8 cellular contexts compared by ENCODE assay signal in the genomic region with DNA sequence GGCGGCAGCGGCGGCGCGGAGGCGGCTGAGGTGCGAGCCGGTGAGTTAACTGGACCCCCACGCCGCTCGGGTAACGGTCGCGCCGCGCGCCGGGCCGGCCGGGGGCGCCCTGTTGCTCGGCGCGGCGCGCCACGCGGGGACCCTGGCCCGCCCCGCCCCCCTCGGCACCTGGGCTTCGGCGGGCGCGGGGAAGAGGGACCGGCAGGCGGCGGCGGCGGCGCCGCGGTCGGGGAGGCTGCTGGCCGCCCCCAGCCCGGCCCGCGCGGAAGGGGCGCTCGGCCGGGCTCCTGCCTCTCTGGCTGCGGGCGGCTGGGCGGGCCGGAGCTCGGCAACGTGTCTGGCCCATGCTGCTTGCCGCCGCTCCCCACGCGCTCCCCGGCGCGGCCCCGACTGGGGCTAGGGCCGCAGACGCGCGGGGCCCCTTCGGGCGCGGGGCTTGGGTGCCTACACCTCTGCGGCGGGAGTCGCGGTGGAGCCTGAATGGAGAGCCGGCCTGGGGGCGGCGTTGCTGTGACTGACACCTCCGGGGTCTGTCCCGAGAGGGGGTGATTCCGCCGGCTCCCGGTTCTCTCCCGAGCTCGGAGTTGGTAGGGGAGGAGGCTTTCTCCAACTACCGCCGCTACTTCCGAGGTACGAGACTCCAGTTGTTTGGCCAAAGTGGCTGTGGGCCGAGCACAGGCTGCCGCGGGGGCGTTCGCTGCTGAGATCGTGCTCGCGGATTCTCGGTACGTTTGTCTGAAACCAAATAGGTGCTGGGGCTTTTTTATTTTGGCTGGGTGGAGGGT. TPM values are rescaled to one million over a fixed set of nuclear protein-coding genes. Genes with fewer than 3 reads are reported as not detected.
DNase-seq lines count a peak whose midpoint lies in the region; ATAC-seq, FAIRE-seq and TF ChIP-seq lines count a peak whose summit lies in the region.

No MANE protein-coding gene starts in this region.

- H3K4me2 ChIP-seq in H9 (ENCODE audit: insufficient read depth, insufficient read length, low read length) (peak overlapping the region; percentile 74), HepG2 (ENCODE audit: low read depth, low read length) (peak overlapping the region; percentile 86)

- peaks cover 11% of the 10 kb centered on the region for H3K23me2 ChIP-seq in H9 (ENCODE audit: insufficient read length, low read depth, low read length, poor library complexity, severe bottlenecking)

- H4K20me1 ChIP-seq in H9 (ENCODE audit: control insufficient read depth, insufficient read depth, insufficient read length) = no peaks in the 10 kb centered on the region
- no peaks in the 10 kb centered on the region; the same call in 1 of the 2 replicates for H4K20me1 ChIP-seq in HepG2 (ENCODE audit: insufficient read depth, low read length)

- H3K4me3 ChIP-seq in LNCaP clone FGC (ENCODE audit: low read depth, low read length) = peak overlapping the region; percentile 85
- peak overlapping the region; percentile 81 for H3K4me3 ChIP-seq in colonic mucosa
- H3K4me3 ChIP-seq in HepG2 (replicated peaks in 1 of 3; ENCODE audit: insufficient read depth in 1 of 3, low read depth in 2 of 3, low read length in 3 of 3) = peak overlapping the region; percentile 66 to 85 (median 78)

- peak overlapping the region; percentile 70 for H3K18ac ChIP-seq in H9 (ENCODE audit: insufficient read length, low read depth, low read length)

- H3K4me1 Mint-ChIP-seq in H9 = peaks cover 53 to 71% of the 10 kb centered on the region in 2 experiments
- H3K4me1 Mint-ChIP-seq in activated B cell treated with CpG ODN at 0.5 μM for 24 hours = peaks cover 46% of the 10 kb centered on the region

- H2AFZ ChIP-seq in H9 (ENCODE audit: low read length) (no peak overlapping the region), HepG2 (ENCODE audit: low read length) (no peak overlapping the region)

- POLR2A ChIA-PET in activated B cell treated with CpG ODN at 0.5 μM for 24 hours (lab: Charles Lee) (interaction anchor here (1.0 to 1.8 kb wide), 3 partner anchors 13 to 552 kb away, joined by 3 to 5 read pairs (median 5); no protein-coding TSS in a partner anchor), HepG2 (lab: Yijun Ruan, JAX) (no interaction called here)

- H3K36me3 Mint-ChIP-seq in H9 (ENCODE audit: insufficient read depth in 1 of 3, low read depth in 3 of 3) = peaks cover 0 to 4% (median 0%) of the 10 kb centered on the region in 3 experiments; a peak in 3 of 7 replicates
- peaks cover 3% of the 10 kb centered on the region for H3K36me3 Mint-ChIP-seq in activated B cell treated with CpG ODN at 0.5 μM for 24 hours (ENCODE audit: low read depth)

- no peaks in the 10 kb centered on the region for H3K79me1 ChIP-seq in H9 (ENCODE audit: insufficient read depth, low read depth, low read length, poor library complexity, severe bottlenecking)

- H3K4me3 Mint-ChIP-seq in H9 (peak overlapping the region; percentile 93 to 99), activated B cell treated with CpG ODN at 0.5 μM for 24 hours (peak overlapping the region; percentile 91)

- no peak overlapping the region for H2BK15ac ChIP-seq in H9 (ENCODE audit: low read depth, low read length)

- intact Hi-C loops in activated B cell treated with CpG ODN at 0.5 μM for 24 hours (cut with micrococcal nuclease) = loop anchor here (1.0 to 10.0 kb wide), 11 partner anchors 9 to 1039 kb away; partner anchors contain the start of genes CCDC126, CYCS, FAM221A and OSBPL3
- intact Hi-C loops in colonic mucosa (cut with DNase I) = no loop called here
- intact Hi-C loops in HepG2 (cut with micrococcal nuclease; ENCODE audit: unreplicated experiment) = no loop called here

- H3K27ac ChIP-seq in H9 (ENCODE audit: insufficient read length, low read depth, low read length) (no peak overlapping the region), colonic mucosa (no peak overlapping the region), HepG2 (ENCODE audit: extremely low read length, insufficient read depth, low read length) (peak overlapping the region; percentile 36)

- H2BK120ac ChIP-seq in H9 (ENCODE audit: low read depth, low read length, poor library complexity, severe bottlenecking) = no peak overlapping the region

- no peaks in the 10 kb centered on the region for H3K36me3 ChIP-seq in colonic mucosa
- no peaks in the 10 kb centered on the region for H3K36me3 ChIP-seq in HepG2 (replicated peaks in 1 of 2; ENCODE audit: control insufficient read depth in 1 of 2, insufficient read depth in 2 of 2, low read length in 2 of 2)

- H3K27me3 Mint-ChIP-seq in H9 (ENCODE audit: low read depth) (peaks cover 27% of the 10 kb centered on the region), activated B cell treated with CpG ODN at 0.5 μM for 24 hours (no peaks in the 10 kb centered on the region)

- no peaks in the 10 kb centered on the region for H3K9me3 ChIP-seq in H9 (ENCODE audit: control insufficient read depth, low read depth, low read length)
- H3K9me3 ChIP-seq in colonic mucosa = no peaks in the 10 kb centered on the region
- H3K9me3 ChIP-seq in HepG2 (ENCODE audit: low read length) = no peaks in the 10 kb centered on the region

- H2AK5ac ChIP-seq in H9 (ENCODE audit: insufficient read length, low read length) = no peak overlapping the region

- H3K23ac ChIP-seq in H9 (ENCODE audit: insufficient read length, low read depth, low read length) = no peak overlapping the region

- BruUV-seq in HepG2 (replicated peaks; lab: Mats Ljungman, UMichigan) = no TSS peak

- no peaks in the 10 kb centered on the region; the same call in 1 of the 2 replicates for H3K27me3 ChIP-seq in H9 (ENCODE audit: insufficient read depth, low read length)
- peaks cover 9% of the 10 kb centered on the region for H3K27me3 ChIP-seq in colonic mucosa
- H3K27me3 ChIP-seq in HepG2 (ENCODE audit: control insufficient read depth in 1 of 2, insufficient read depth in 2 of 2, low read length in 2 of 2) = peaks cover 0 to 24% of the 10 kb centered on the region in 2 experiments; a peak in 4 of 5 replicates

- no peak overlapping the region for H2BK5ac ChIP-seq in H9 (ENCODE audit: insufficient read length, low read length)

- H3K9me3 Mint-ChIP-seq in H9 (peaks cover 0 to 3% of the 10 kb centered on the region in 2 experiments; a peak in 2 of 5 replicates), activated B cell treated with CpG ODN at 0.5 μM for 24 hours (no peaks in the 10 kb centered on the region)

- TF ChIP-seq EP300 in HepG2 (IDR thresholded peaks at IDR 0.05; ENCODE audit: low read depth in 2 of 2, low read length in 2 of 2) (no peak), HepG2 (CRISPR knock-in tag; IDR thresholded peaks at IDR 0.05; ENCODE audit: borderline replicate concordance) (no peak)

- FAIRE-seq in HepG2 (lab: Jason Lieb, UNC) = no peak

- TF ChIP-seq POLR2A in HepG2 (IDR thresholded peaks at IDR 0.05; ENCODE audit: insufficient read depth in 1 of 2, low read depth in 2 of 2, low read length in 2 of 2) = no peak

- H3K79me2 ChIP-seq in H9 (ENCODE audit: insufficient read depth, low read length) = peaks cover 25% of the 10 kb centered on the region
- peaks cover 29% of the 10 kb centered on the region for H3K79me2 ChIP-seq in HepG2 (ENCODE audit: insufficient read depth, low read length)

- H3K14ac ChIP-seq in H9 (ENCODE audit: insufficient read depth, low read length) = peak overlapping the region; percentile 82

- no peak overlapping the region for H3T11ph ChIP-seq in H9 (ENCODE audit: low read length)

- TF ChIP-seq RAD21 in HepG2 (CRISPR knock-in tag; IDR thresholded peaks at IDR 0.05) = no peak

- peak overlapping the region; percentile 57 for H3K9ac ChIP-seq in H9 (ENCODE audit: extremely low read depth, insufficient read length, low read length)
- peak overlapping the region; percentile 32 to 55 for H3K9ac ChIP-seq in colonic mucosa (ENCODE audit: low read depth in 2 of 2, low read length in 2 of 2)
- peak overlapping the region; percentile 72 for H3K9ac ChIP-seq in HepG2 (ENCODE audit: insufficient read depth, low read depth, low read length)

- no peak overlapping the region for H3K56ac ChIP-seq in H9 (ENCODE audit: insufficient read length, low read depth, low read length)

- peak; percentile 45 for ATAC-seq in activated B cell treated with CpG ODN at 0.5 μM for 24 hours (ENCODE audit: low read depth)
- ATAC-seq in HepG2 = peak; percentile 64

- H3K4me1 ChIP-seq in H9 (ENCODE audit: insufficient read depth, low read length) (peaks cover 8% of the 10 kb centered on the region; the same call in 1 of the 2 replicates), colonic mucosa (no peaks in the 10 kb centered on the region), HepG2 (ENCODE audit: insufficient read depth, low read length) (peaks cover 29% of the 10 kb centered on the region)

- H3K4ac ChIP-seq in H9 (ENCODE audit: low read depth, low read length) = no peak overlapping the region; the same call in 1 of the 2 replicates

- in situ Hi-C loops in HepG2 (cut with HindIII; ENCODE audit: extremely low pct_ligation_motif_present, low pct_unique_long_range_greater_than_20kb) = no loop called here

- H4K91ac ChIP-seq in H9 (ENCODE audit: insufficient read length, low read depth, low read length) = no peak overlapping the region

- peak overlapping the region; percentile 81 to 91 (median 90) for H3K27ac Mint-ChIP-seq in H9
- H3K27ac Mint-ChIP-seq in activated B cell treated with CpG ODN at 0.5 μM for 24 hours = peak overlapping the region; percentile 89

- TF ChIP-seq CTCF in H9 (conservative IDR thresholded peaks at IDR 0.05) (no peak), LNCaP clone FGC (IDR thresholded peaks at IDR 0.05; ENCODE audit: control insufficient read depth, extremely low read depth, insufficient read depth) (peak; percentile 26; the same call in 1 of the 2 replicates), activated B cell treated with CpG ODN at 0.5 μM for 24 hours (IDR thresholded peaks at IDR 0.05) (no peak), colonic mucosa (IDR thresholded peaks at IDR 0.05) (no peak), HepG2 (CRISPR knock-in tag; IDR thresholded peaks at IDR 0.05) (no peak)

- no CpG with 5 or more reads among the region's 101 CpGs for WGBS in H9 (ENCODE audit: extremely low coverage, insufficient read length, low lambda C conversion rate)
- WGBS in HepG2 (ENCODE audit: low lambda C conversion rate) = 0% methylated on average over 13 of the region's 101 CpGs

- no peak overlapping the region for H4K5ac ChIP-seq in H9 (ENCODE audit: insufficient read length, low read depth, low read length)

- H4K8ac ChIP-seq in H9 (replicated peaks; ENCODE audit: insufficient read length, low read depth, low read length) = no peak overlapping the region

- peak; percentile 55 to 86 (median 74) for DNase-seq in NCI-H1417 (lab: John Stamatoyannopoulos, UW)
- no peak for DNase-seq in NCI-H1417 treated with DMSO at 0.1 percent for 48 hours (lab: John Stamatoyannopoulos, UW)
- peak; percentile 69 for DNase-seq in H9
- DNase-seq in LNCaP clone FGC (ENCODE audit: low read depth) = no peak
- DNase-seq in activated B cell treated with CpG ODN at 0.5 μM for 24 hours = peak; percentile 62
- DNase-seq in colonic mucosa = peak; percentile 45
- peak; percentile 14 for DNase-seq in HepG2 (ENCODE audit: low spot score)
- peak; percentile 40 to 48 for DNase-seq in stimulated activated CD4-positive, alpha-beta T cell treated with anti-CD3 and anti-CD28 coated beads, Interleukin-4, amount 100 ng/mL, for 4 hours

- H2BK12ac ChIP-seq in H9 (ENCODE audit: insufficient read length, low read depth, low read length) = no peak overlapping the region

- H2BK20ac ChIP-seq in H9 (ENCODE audit: low read depth, low read length, poor library complexity, severe bottlenecking) = no peak overlapping the region

- CTCF ChIA-PET in activated B cell treated with CpG ODN at 0.5 μM for 24 hours (lab: Charles Lee) (interaction anchor here (0.9 to 1.4 kb wide), 3 partner anchors 13 to 91 kb away, joined by 3 to 6 read pairs (median 3); no protein-coding TSS in a partner anchor), HepG2 (lab: Yijun Ruan, JAX; ENCODE audit: low intra/inter-chr PET ratio, low total read pairs) (interaction anchor here (2.0 kb wide), 1 partner anchor 92 kb away, joined by 4 read pairs; no protein-coding TSS in a partner anchor)

RNA-seq across cellular contexts. Expression of gene PALS2, which starts 0.5 kb away (rescaled TPM):
- 47.4 and 63.1 TPM in 2 replicates for total RNA-seq in H9 (2021)
- total RNA-seq in activated B cell treated with CpG ODN at 0.5 μM for 24 hours = 29.8 and 34.8 TPM in 2 replicates
- total RNA-seq in colonic mucosa = 1 to 10 TPM; 6.6 to 6.7 TPM
- total RNA-seq in HepG2 (2016; rRNA removed; fragmentation: Illumina TruSeq; extraction: Trizol) = 14.4 and 21.9 TPM in 2 replicates
- total RNA-seq in HepG2 (2016; cell fraction: cytosol; rRNA removed; fragmentation: Illumina TruSeq; extraction: Trizol; ENCODE audit: low read depth) = 254 and 408 TPM in 2 replicates
- 14.7 and 21.6 TPM in 2 replicates for total RNA-seq in HepG2 (2016; cell fraction: insoluble cytoplasmic fraction; rRNA removed; fragmentation: Illumina TruSeq; extraction: Trizol)
- total RNA-seq in HepG2 (2016; cell fraction: membrane; rRNA removed; fragmentation: Illumina TruSeq; extraction: Trizol) = 101 and 161 TPM in 2 replicates
- total RNA-seq in HepG2 (2016; cell fraction: nucleus; rRNA removed; fragmentation: Illumina TruSeq; extraction: Trizol) = 10.5 and 11.6 TPM in 2 replicates
- 2.0 and 3.1 TPM in 2 replicates for polyA plus RNA-seq in HepG2 (2011; rRNA removed)
- 1.0 and 1.7 TPM in 2 replicates for polyA plus RNA-seq in HepG2 (2011; cell fraction: cytosol; rRNA removed)
- polyA plus RNA-seq in HepG2 (2011; cell fraction: nucleus; rRNA removed) = 0.88 and 2.2 TPM in 2 replicates
- 5.1 and 8.6 TPM in 2 replicates for polyA plus RNA-seq in HepG2 (2012)
- 2.7 and 2.9 TPM in 2 replicates for polyA plus RNA-seq in HepG2 (2016; cell fraction: cytosol; fragmentation: Illumina TruSeq; extraction: Trizol; ENCODE audit: low read depth)
- polyA plus RNA-seq in HepG2 (2016; cell fraction: insoluble cytoplasmic fraction; fragmentation: Illumina TruSeq; extraction: Trizol; ENCODE audit: low read depth) = 14.0 and 14.9 TPM in 2 replicates
- 5.3 and 6.1 TPM in 2 replicates for polyA plus RNA-seq in HepG2 (2016; cell fraction: membrane; fragmentation: Illumina TruSeq; extraction: Trizol; ENCODE audit: low read depth)
- 8.9 and 9.2 TPM in 2 replicates for polyA plus RNA-seq in HepG2 (2016; cell fraction: nucleus; fragmentation: Illumina TruSeq; extraction: Trizol; ENCODE audit: insufficient read depth, low read depth)
- 2.7 and 9.0 TPM in 2 replicates for polyA minus RNA-seq in HepG2 (2011; rRNA and poly(A)+ RNA removed; ENCODE audit: low replicate concordance)
- polyA minus RNA-seq in HepG2 (2011; cell fraction: cytosol; rRNA and poly(A)+ RNA removed) = 12.9 and 13.1 TPM in 2 replicates
- polyA minus RNA-seq in HepG2 (2011; cell fraction: nucleus; rRNA and poly(A)+ RNA removed) = 11.3 and 12.9 TPM in 2 replicates

Comparison
In these comparisons a context has a peak if more than half of its experiments do, and no peak if none do; other contexts are left out.
1. DNase-seq: peak in NCI-H1417 (3 of 3), H9 (single experiment), activated B cell treated with CpG ODN at 0.5 μM for 24 hours (single experiment), colonic mucosa (single experiment), HepG2 (single experiment) and stimulated activated CD4-positive, alpha-beta T cell treated with anti-CD3 and anti-CD28 coated beads, Interleukin-4, amount 100 ng/mL, for 4 hours (2 of 2); none in NCI-H1417 treated with DMSO at 0.1 percent for 48 hours (single experiment) and LNCaP clone FGC (single experiment).
2. Peak in every context shown above with its lines, with median percentiles within 50 percentile points of each other: H3K9ac ChIP-seq and H3K4me3 ChIP-seq.